Comparison of ENCODE assay signal across 11 cellular contexts in the genomic region with DNA sequence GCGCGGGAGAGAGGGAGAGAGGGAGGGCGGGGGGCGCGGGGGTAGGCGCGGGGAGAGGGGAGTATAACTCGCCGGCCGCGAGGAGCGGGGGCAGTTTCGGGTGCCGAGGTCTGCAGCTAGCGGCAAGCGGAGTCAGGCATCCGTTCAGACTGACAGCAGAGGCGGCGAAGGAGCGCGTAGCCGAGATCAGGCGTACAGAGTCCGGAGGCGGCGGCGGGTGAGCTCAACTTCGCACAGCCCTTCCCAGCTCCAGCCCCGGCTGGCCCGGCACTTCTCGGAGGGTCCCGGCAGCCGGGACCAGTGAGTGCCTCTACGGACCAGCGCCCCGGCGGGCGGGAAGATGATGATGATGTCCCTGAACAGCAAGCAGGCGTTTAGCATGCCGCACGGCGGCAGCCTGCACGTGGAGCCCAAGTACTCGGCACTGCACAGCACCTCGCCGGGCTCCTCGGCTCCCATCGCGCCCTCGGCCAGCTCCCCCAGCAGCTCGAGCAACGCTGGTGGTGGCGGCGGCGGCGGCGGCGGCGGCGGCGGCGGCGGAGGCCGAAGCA. TPM values are rescaled to one million over a fixed set of nuclear protein-coding genes. Genes with fewer than 3 reads are reported as not detected.
DNase-seq lines count a peak whose midpoint lies in the region; ATAC-seq and TF ChIP-seq lines count a peak whose summit lies in the region.
"Had no signal": no experiment of that assay in that cellular context is flagged by ENCODE, and none has a peak within 500 bp of the region (broad histone marks: within the 10 kb centered on the region; RNA-seq: fewer than 3 reads in every experiment).

A gene with protein sequence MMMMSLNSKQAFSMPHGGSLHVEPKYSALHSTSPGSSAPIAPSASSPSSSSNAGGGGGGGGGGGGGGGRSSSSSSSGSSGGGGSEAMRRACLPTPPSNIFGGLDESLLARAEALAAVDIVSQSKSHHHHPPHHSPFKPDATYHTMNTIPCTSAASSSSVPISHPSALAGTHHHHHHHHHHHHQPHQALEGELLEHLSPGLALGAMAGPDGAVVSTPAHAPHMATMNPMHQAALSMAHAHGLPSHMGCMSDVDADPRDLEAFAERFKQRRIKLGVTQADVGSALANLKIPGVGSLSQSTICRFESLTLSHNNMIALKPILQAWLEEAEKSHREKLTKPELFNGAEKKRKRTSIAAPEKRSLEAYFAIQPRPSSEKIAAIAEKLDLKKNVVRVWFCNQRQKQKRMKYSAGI (plus strand): TSS at position 93 of the 551 bp plus-strand sequence. CDS start 248 bp downstream, at position 341.

- no peaks in the 10 kb centered on the region for H3K36me3 ChIP-seq in stomach
- H3K36me3 ChIP-seq: neutrophil had no signal

- ATAC-seq in activated CD8-positive, alpha-beta T cell treated with anti-CD3 and anti-CD28 coated beads, Interleukin-2, amount 10 ng/mL, durations not matched to agents 7 days and 5 days, result peak; percentile 51
- ATAC-seq in HG03108 (IDR thresholded peaks at IDR 0.05; ENCODE audit: unreplicated experiment) (no peak), GM19035 (IDR thresholded peaks at IDR 0.05; ENCODE audit: unreplicated experiment) (no peak)

- no peak for TF ChIP-seq CTCF in stomach (IDR thresholded peaks at IDR 0.05)

- H3K4me1 ChIP-seq in stomach, result peaks cover 15 to 43% (median 28%) of the 10 kb centered on the region in 4 donors

- H3K27ac Mint-ChIP-seq in activated naive CD4-positive, alpha-beta T cell treated with anti-CD3 and anti-CD28 coated beads, Interleukin-2, amount 10 ng/mL, durations not matched to agents 7 days and 5 days, result peak within 1 kb of the TSS; percentile 42
- peak within 1 kb of the TSS; percentile 46 for H3K27ac Mint-ChIP-seq in activated CD8-positive, alpha-beta T cell treated with anti-CD3 and anti-CD28 coated beads, Interleukin-2, amount 10 ng/mL, durations not matched to agents 7 days and 5 days

- peaks cover 33 to 99% (median 84%) of the 10 kb centered on the region in 3 donors for H3K27me3 ChIP-seq in stomach

- no peak within 1 kb of the TSS for H3K27ac ChIP-seq in stomach
- H3K27ac ChIP-seq: KMS-11, neutrophil had no signal

- intact Hi-C loops in stomach (cut with DNase I; ENCODE audit: low total_unique reads), result no loop called here

- H3K4me3 Mint-ChIP-seq in activated naive CD4-positive, alpha-beta T cell treated with anti-CD3 and anti-CD28 coated beads, Interleukin-2, amount 10 ng/mL, durations not matched to agents 7 days and 5 days, result peak within 1 kb of the TSS; percentile 12
- peak within 1 kb of the TSS; percentile 36 for H3K4me3 Mint-ChIP-seq in activated CD8-positive, alpha-beta T cell treated with anti-CD3 and anti-CD28 coated beads, Interleukin-2, amount 10 ng/mL, durations not matched to agents 7 days and 5 days

- POLR2A ChIA-PET in activated CD8-positive, alpha-beta T cell treated with anti-CD3 and anti-CD28 coated beads, Interleukin-2, amount 10 ng/mL, durations not matched to agents 7 days and 5 days (lab: Charles Lee), result no interaction called here

- H3K9me3 Mint-ChIP-seq in activated naive CD4-positive, alpha-beta T cell treated with anti-CD3 and anti-CD28 coated beads, Interleukin-2, amount 10 ng/mL, durations not matched to agents 7 days and 5 days, result peaks cover 1% of the 10 kb centered on the region
- H3K9me3 Mint-ChIP-seq in activated CD8-positive, alpha-beta T cell treated with anti-CD3 and anti-CD28 coated beads, Interleukin-2, amount 10 ng/mL, durations not matched to agents 7 days and 5 days (ENCODE audit: insufficient read depth), result no peaks in the 10 kb centered on the region

- H3K9me3 ChIP-seq in iPS-18c (ENCODE audit: control insufficient read depth, insufficient read depth, low read length) (peaks cover 5% of the 10 kb centered on the region), stomach (peaks cover 0 to 32% (median 3%) of the 10 kb centered on the region in 4 donors)
- H3K9me3 ChIP-seq: neutrophil had no signal

- H3K4me3 ChIP-seq in iPS-18c (ENCODE audit: insufficient read depth, low read depth, low read length) (peak within 1 kb of the TSS; percentile 56), stomach (peak within 1 kb of the TSS; percentile 9 to 36 (median 26))

- DNase-seq in activated naive CD4-positive, alpha-beta T cell treated with anti-CD3 and anti-CD28 coated beads, Interleukin-2, amount 10 ng/mL, durations not matched to agents 7 days and 5 days, result no peak
- DNase-seq in activated naive CD4-positive, alpha-beta T cell (lab: John Stamatoyannopoulos, UW), result no peak
- peak; percentile 25 for DNase-seq in activated CD8-positive, alpha-beta T cell treated with anti-CD3 and anti-CD28 coated beads, Interleukin-2, amount 10 ng/mL, durations not matched to agents 7 days and 5 days
- DNase-seq in stomach (no peak), NK-92 (lab: John Stamatoyannopoulos, UW; ENCODE audit: unreplicated experiment) (no peak)

- no peak for TF ChIP-seq POLR2A in stomach (IDR thresholded peaks at IDR 0.05)

- H3K36me3 Mint-ChIP-seq in activated naive CD4-positive, alpha-beta T cell treated with anti-CD3 and anti-CD28 coated beads, Interleukin-2, amount 10 ng/mL, durations not matched to agents 7 days and 5 days, result peaks cover 6% of the 10 kb centered on the region
- H3K36me3 Mint-ChIP-seq in activated CD8-positive, alpha-beta T cell treated with anti-CD3 and anti-CD28 coated beads, Interleukin-2, amount 10 ng/mL, durations not matched to agents 7 days and 5 days (ENCODE audit: low read depth), result peaks cover 11% of the 10 kb centered on the region

- peaks cover 3% of the 10 kb centered on the region for H3K4me1 Mint-ChIP-seq in activated naive CD4-positive, alpha-beta T cell treated with anti-CD3 and anti-CD28 coated beads, Interleukin-2, amount 10 ng/mL, durations not matched to agents 7 days and 5 days
- H3K4me1 Mint-ChIP-seq in activated CD8-positive, alpha-beta T cell treated with anti-CD3 and anti-CD28 coated beads, Interleukin-2, amount 10 ng/mL, durations not matched to agents 7 days and 5 days (ENCODE audit: low read depth), result peaks cover 10% of the 10 kb centered on the region

- TF ChIP-seq EP300 in stomach (IDR thresholded peaks at IDR 0.05), result no peak

- peaks cover 70% of the 10 kb centered on the region for H3K27me3 Mint-ChIP-seq in activated naive CD4-positive, alpha-beta T cell treated with anti-CD3 and anti-CD28 coated beads, Interleukin-2, amount 10 ng/mL, durations not matched to agents 7 days and 5 days
- peaks cover 72% of the 10 kb centered on the region for H3K27me3 Mint-ChIP-seq in activated CD8-positive, alpha-beta T cell treated with anti-CD3 and anti-CD28 coated beads, Interleukin-2, amount 10 ng/mL, durations not matched to agents 7 days and 5 days (ENCODE audit: low read depth)

- CTCF ChIA-PET in activated naive CD4-positive, alpha-beta T cell treated with anti-CD3 and anti-CD28 coated beads, Interleukin-2, amount 10 ng/mL, durations not matched to agents 7 days and 5 days (lab: Charles Lee), result no interaction called here
- CTCF ChIA-PET in activated CD8-positive, alpha-beta T cell treated with anti-CD3 and anti-CD28 coated beads, Interleukin-2, amount 10 ng/mL, durations not matched to agents 7 days and 5 days (lab: Charles Lee), result no interaction called here

- WGBS in stomach, 5 donors, result 2 to 4% (median 3%) methylated on average over 25 to 64 of the region's 64 CpGs

RNA-seq across cellular contexts. Expression of the gene that starts here (rescaled TPM):
- not detected for total RNA-seq in activated CD8-positive, alpha-beta T cell treated with anti-CD3 and anti-CD28 coated beads, Interleukin-2, amount 10 ng/mL, durations not matched to agents 7 days and 5 days
- not detected for total RNA-seq in stomach
- not detected for polyA plus RNA-seq in stomach
- total RNA-seq: activated naive CD4-positive, alpha-beta T cell treated with anti-CD3 and anti-CD28 coated beads, Interleukin-2, amount 50 U/mL, for 72 hours had no signal

Comparison
In these comparisons a context has a peak if more than half of its experiments do, and no peak if none do; other contexts are left out.
1. Peak in DNase-seq and ATAC-seq in activated CD8-positive, alpha-beta T cell treated with anti-CD3 and anti-CD28 coated beads, Interleukin-2, amount 10 ng/mL, durations not matched to agents 7 days and 5 days; RNA of the gene not detected or under 1 TPM.